ENCODE assay signal across 2 cellular contexts in genomic region chr13:102977471-102977870, GRCh38.
TF ChIP-seq lines count a peak whose summit lies in the region.

No MANE protein-coding gene starts in this region.

TF ChIP-seq in SK-N-SH, 30 proteins besides CTCF, POLR2A, EP300 and RAD21:
- no peak for TF ChIP-seq CHD2 (IDR thresholded peaks at IDR 0.05; ENCODE audit: low read length, partially characterized antibody)
- TF ChIP-seq MEF2A (IDR thresholded peaks at IDR 0.05; ENCODE audit: borderline replicate concordance, low read depth) = no peak
- TF ChIP-seq MAX (IDR thresholded peaks at IDR 0.05; ENCODE audit: low read depth) = no peak
- no peak for TF ChIP-seq SIN3A (IDR thresholded peaks at IDR 0.05; ENCODE audit: borderline replicate concordance, low read depth, low read length)
- TF ChIP-seq TEAD4 (IDR thresholded peaks at IDR 0.05; ENCODE audit: borderline replicate concordance, insufficient read depth) = no peak
- no peak for TF ChIP-seq GABPA (IDR thresholded peaks at IDR 0.05; ENCODE audit: low read depth)
- TF ChIP-seq FOSL2 (IDR thresholded peaks at IDR 0.05; ENCODE audit: borderline replicate concordance, low read depth) = no peak
- TF ChIP-seq TAF1 (IDR thresholded peaks at IDR 0.05; ENCODE audit: borderline replicate concordance, low read depth, low read length) = no peak
- TF ChIP-seq GATA2 (CRISPR knock-in tag; IDR thresholded peaks at IDR 0.05) = no peak
- TF ChIP-seq USF1 (IDR thresholded peaks at IDR 0.05; ENCODE audit: borderline replicate concordance, low read depth) = no peak
- TF ChIP-seq SMC3 (IDR thresholded peaks at IDR 0.05; ENCODE audit: low read depth, low read length) = no peak
- no peak for TF ChIP-seq FOXM1 (IDR thresholded peaks at IDR 0.05; ENCODE audit: low read depth)
- TF ChIP-seq, protein P1, sequence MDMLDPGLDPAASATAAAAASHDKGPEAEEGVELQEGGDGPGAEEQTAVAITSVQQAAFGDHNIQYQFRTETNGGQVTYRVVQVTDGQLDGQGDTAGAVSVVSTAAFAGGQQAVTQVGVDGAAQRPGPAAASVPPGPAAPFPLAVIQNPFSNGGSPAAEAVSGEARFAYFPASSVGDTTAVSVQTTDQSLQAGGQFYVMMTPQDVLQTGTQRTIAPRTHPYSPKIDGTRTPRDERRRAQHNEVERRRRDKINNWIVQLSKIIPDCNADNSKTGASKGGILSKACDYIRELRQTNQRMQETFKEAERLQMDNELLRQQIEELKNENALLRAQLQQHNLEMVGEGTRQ (IDR thresholded peaks at IDR 0.05; ENCODE audit: borderline replicate concordance, low read depth, low read length) = no peak
- TF ChIP-seq RCOR1 (IDR thresholded peaks at IDR 0.05; ENCODE audit: low read length) = no peak
- TF ChIP-seq, protein P2, sequence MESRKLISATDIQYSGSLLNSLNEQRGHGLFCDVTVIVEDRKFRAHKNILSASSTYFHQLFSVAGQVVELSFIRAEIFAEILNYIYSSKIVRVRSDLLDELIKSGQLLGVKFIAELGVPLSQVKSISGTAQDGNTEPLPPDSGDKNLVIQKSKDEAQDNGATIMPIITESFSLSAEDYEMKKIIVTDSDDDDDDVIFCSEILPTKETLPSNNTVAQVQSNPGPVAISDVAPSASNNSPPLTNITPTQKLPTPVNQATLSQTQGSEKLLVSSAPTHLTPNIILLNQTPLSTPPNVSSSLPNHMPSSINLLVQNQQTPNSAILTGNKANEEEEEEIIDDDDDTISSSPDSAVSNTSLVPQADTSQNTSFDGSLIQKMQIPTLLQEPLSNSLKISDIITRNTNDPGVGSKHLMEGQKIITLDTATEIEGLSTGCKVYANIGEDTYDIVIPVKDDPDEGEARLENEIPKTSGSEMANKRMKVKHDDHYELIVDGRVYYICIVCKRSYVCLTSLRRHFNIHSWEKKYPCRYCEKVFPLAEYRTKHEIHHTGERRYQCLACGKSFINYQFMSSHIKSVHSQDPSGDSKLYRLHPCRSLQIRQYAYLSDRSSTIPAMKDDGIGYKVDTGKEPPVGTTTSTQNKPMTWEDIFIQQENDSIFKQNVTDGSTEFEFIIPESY (IDR thresholded peaks at IDR 0.05; ENCODE audit: borderline replicate concordance, low read depth) = no peak
- no peak for TF ChIP-seq ELF1 (IDR thresholded peaks at IDR 0.05)
- no peak for TF ChIP-seq REST (IDR thresholded peaks at IDR 0.05; ENCODE audit: low read depth, low read length)
- TF ChIP-seq YY1 (IDR thresholded peaks at IDR 0.05; ENCODE audit: low read depth) = no peak
- no peak for TF ChIP-seq MXI1 (IDR thresholded peaks at IDR 0.05; ENCODE audit: low read depth, low read length)
- TF ChIP-seq NFIC (IDR thresholded peaks at IDR 0.05; ENCODE audit: borderline replicate concordance) = no peak

TF ChIP-seq in SK-N-SH treated with all-trans-retinoic acid at 6 μM for 48 hours, 23 proteins besides CTCF, POLR2A, EP300 and RAD21:
- no peak for TF ChIP-seq ISL1 (CRISPR knock-in tag; IDR thresholded peaks at IDR 0.05)
- TF ChIP-seq, protein P3, sequence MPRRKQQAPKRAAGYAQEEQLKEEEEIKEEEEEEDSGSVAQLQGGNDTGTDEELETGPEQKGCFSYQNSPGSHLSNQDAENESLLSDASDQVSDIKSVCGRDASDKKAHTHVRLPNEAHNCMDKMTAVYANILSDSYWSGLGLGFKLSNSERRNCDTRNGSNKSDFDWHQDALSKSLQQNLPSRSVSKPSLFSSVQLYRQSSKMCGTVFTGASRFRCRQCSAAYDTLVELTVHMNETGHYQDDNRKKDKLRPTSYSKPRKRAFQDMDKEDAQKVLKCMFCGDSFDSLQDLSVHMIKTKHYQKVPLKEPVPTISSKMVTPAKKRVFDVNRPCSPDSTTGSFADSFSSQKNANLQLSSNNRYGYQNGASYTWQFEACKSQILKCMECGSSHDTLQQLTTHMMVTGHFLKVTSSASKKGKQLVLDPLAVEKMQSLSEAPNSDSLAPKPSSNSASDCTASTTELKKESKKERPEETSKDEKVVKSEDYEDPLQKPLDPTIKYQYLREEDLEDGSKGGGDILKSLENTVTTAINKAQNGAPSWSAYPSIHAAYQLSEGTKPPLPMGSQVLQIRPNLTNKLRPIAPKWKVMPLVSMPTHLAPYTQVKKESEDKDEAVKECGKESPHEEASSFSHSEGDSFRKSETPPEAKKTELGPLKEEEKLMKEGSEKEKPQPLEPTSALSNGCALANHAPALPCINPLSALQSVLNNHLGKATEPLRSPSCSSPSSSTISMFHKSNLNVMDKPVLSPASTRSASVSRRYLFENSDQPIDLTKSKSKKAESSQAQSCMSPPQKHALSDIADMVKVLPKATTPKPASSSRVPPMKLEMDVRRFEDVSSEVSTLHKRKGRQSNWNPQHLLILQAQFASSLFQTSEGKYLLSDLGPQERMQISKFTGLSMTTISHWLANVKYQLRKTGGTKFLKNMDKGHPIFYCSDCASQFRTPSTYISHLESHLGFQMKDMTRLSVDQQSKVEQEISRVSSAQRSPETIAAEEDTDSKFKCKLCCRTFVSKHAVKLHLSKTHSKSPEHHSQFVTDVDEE (CRISPR knock-in tag; IDR thresholded peaks at IDR 0.05) = no peak
- no peak for TF ChIP-seq ARNTL (CRISPR knock-in tag; IDR thresholded peaks at IDR 0.05; ENCODE audit: borderline replicate concordance, low read depth)
- no peak for TF ChIP-seq POU6F1 (CRISPR knock-in tag; IDR thresholded peaks at IDR 0.05; ENCODE audit: borderline replicate concordance, low read depth)
- TF ChIP-seq TCF4 (CRISPR knock-in tag; IDR thresholded peaks at IDR 0.05; ENCODE audit: borderline replicate concordance) = no peak
- no peak for TF ChIP-seq ZC3H10 (CRISPR knock-in tag; IDR thresholded peaks at IDR 0.05)
- no peak for TF ChIP-seq ZFP30 (CRISPR knock-in tag; IDR thresholded peaks at IDR 0.05)
- TF ChIP-seq ZNF70 (CRISPR knock-in tag; IDR thresholded peaks at IDR 0.05) = no peak
- no peak for TF ChIP-seq ZFP3 (CRISPR knock-in tag; IDR thresholded peaks at IDR 0.05)
- no peak for TF ChIP-seq ZNF8 (CRISPR knock-in tag; IDR thresholded peaks at IDR 0.05)
- TF ChIP-seq, protein P4, sequence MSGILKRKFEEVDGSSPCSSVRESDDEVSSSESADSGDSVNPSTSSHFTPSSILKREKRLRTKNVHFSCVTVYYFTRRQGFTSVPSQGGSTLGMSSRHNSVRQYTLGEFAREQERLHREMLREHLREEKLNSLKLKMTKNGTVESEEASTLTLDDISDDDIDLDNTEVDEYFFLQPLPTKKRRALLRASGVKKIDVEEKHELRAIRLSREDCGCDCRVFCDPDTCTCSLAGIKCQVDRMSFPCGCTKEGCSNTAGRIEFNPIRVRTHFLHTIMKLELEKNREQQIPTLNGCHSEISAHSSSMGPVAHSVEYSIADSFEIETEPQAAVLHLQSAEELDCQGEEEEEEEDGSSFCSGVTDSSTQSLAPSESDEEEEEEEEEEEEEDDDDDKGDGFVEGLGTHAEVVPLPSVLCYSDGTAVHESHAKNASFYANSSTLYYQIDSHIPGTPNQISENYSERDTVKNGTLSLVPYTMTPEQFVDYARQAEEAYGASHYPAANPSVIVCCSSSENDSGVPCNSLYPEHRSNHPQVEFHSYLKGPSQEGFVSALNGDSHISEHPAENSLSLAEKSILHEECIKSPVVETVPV (CRISPR knock-in tag; IDR thresholded peaks at IDR 0.05) = no peak
- TF ChIP-seq CSDC2 (CRISPR knock-in tag; IDR thresholded peaks at IDR 0.05) = no peak
